ENCODE assay signal across 7 cellular contexts in the genomic region with DNA sequence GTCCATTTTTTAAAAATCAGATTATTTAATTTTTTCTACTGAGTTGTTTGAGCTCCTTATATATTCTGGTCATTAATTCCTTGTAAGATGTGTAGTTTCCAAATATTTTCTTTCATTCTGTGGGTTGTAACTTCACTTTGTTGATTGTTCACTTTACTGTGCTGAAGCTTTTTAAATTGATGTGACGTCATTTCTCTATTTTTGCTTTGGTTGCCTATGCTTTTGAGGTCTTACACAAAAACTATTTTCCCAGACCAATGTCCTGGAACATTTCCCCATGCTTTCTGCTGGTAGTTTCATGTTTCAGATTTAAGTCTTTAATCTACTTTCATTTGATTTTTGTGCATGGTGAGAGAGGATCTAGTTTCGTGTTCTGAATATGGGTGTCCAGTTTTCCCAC.
"Had no signal": no experiment of that assay in that cellular context is flagged by ENCODE, and none has a peak within 500 bp of the region (broad histone marks: within the 10 kb centered on the region; RNA-seq: fewer than 3 reads in every experiment).

No MANE protein-coding gene starts in this region.

- FAIRE-seq: G401.6, GM12891, GM12892, GM18507, GM19239 had no signal

- DNase-seq: GDM1, GF-D8 had no signal
